8 cellular contexts compared by ENCODE assay signal in genomic region chr12:123712780-123713319, GRCh38. TPM values are rescaled to one million over a fixed set of nuclear protein-coding genes. Genes with fewer than 3 reads are reported as not detected.
DNase-seq lines count a peak whose midpoint lies in the region; FAIRE-seq and TF ChIP-seq lines count a peak whose summit lies in the region.

No MANE protein-coding gene starts in this region.

- no peak for DNase-seq in CD8-positive, alpha-beta memory T cell
- no peak for DNase-seq in MM.1S
- no peak for DNase-seq in bronchial epithelial cell (ENCODE audit: low read depth)
- DNase-seq in NCI-H524 treated with DMSO at 0.1 percent for 48 hours (lab: John Stamatoyannopoulos, UW), result no peak
- no peak for DNase-seq in NCI-H187 (lab: John Stamatoyannopoulos, UW)
- DNase-seq in GM13976 (ENCODE audit: low spot score), result no peak
- no peak for DNase-seq in ACHN

- H3K4me2 ChIP-seq in MM.1S (ENCODE audit: low read depth, low read length), result peak overlapping the region; percentile 68

- peaks cover 8% of the 10 kb centered on the region; the same call in 1 of the 2 replicates for H3F3A ChIP-seq in MM.1S (ENCODE audit: insufficient read depth, low read length)

- POLR2A ChIA-PET in CD8-positive, alpha-beta memory T cell (lab: Charles Lee), result interaction anchor here (1.2 to 1.8 kb wide), 3 partner anchors 12 to 348 kb away, joined by 3 to 6 read pairs (median 4); partner anchors contain the start of gene DDX55

- H3K4me3 ChIP-seq in CD8-positive, alpha-beta memory T cell (ENCODE audit: low read length), result peak overlapping the region; percentile 87
- H3K4me3 ChIP-seq in MM.1S (ENCODE audit: low read length) (peak overlapping the region; percentile 74), bronchial epithelial cell (ENCODE audit: low read depth, low read length) (peak overlapping the region; percentile 95), mucosa of rectum (ENCODE audit: low read length in 2 of 2) (peak overlapping the region; percentile 69 to 94)

- H3K4me1 ChIP-seq in CD8-positive, alpha-beta memory T cell (ENCODE audit: insufficient read depth, low read length), result peaks cover 36% of the 10 kb centered on the region
- H3K4me1 ChIP-seq in MM.1S (ENCODE audit: low read length) (peaks cover 14% of the 10 kb centered on the region), mucosa of rectum (ENCODE audit: control insufficient read depth in 2 of 2, insufficient read depth in 2 of 2, low read length in 2 of 2) (peaks cover 12 to 20% of the 10 kb centered on the region in 2 donors)

- peaks cover 35 to 46% (median 35%) of the 10 kb centered on the region in 3 donors for H3K4me1 Mint-ChIP-seq in CD8-positive, alpha-beta memory T cell

- H3K36me3 ChIP-seq in CD8-positive, alpha-beta memory T cell (ENCODE audit: insufficient read depth, low read length), result no peaks in the 10 kb centered on the region
- H3K36me3 ChIP-seq in MM.1S (replicated peaks; ENCODE audit: insufficient read depth, low read length), result no peaks in the 10 kb centered on the region
- H3K36me3 ChIP-seq in bronchial epithelial cell (ENCODE audit: control insufficient read depth, insufficient read depth, low read length), result no peaks in the 10 kb centered on the region
- H3K36me3 ChIP-seq in mucosa of rectum (ENCODE audit: control insufficient read depth in 2 of 2, insufficient read depth in 2 of 2, low read length in 2 of 2), result peaks cover 0 to 3% of the 10 kb centered on the region in 2 donors

- in situ Hi-C loops in GM13976 (cut with MboI; ENCODE audit: low sequenced_read_pairs, unreplicated experiment), result no loop called here
- in situ Hi-C loops in ACHN (cut with HindIII; ENCODE audit: low pct_ligation_motif_present, low pct_unique_long_range_greater_than_20kb, low sequenced_read_pairs), result no loop called here

- peaks cover 0 to 12% (median 0%) of the 10 kb centered on the region in 3 donors for H3K36me3 Mint-ChIP-seq in CD8-positive, alpha-beta memory T cell

- CTCF ChIA-PET in CD8-positive, alpha-beta memory T cell (lab: Charles Lee), result interaction anchor here (1.2 kb wide), 1 partner anchor 44 kb away, joined by 3 read pairs; no protein-coding TSS in a partner anchor

- H3K27ac Mint-ChIP-seq in CD8-positive, alpha-beta memory T cell, result peak overlapping the region; percentile 62 to 96 (median 86)

- no peaks in the 10 kb centered on the region for H3K9me2 ChIP-seq in MM.1S (replicated peaks; ENCODE audit: insufficient read depth, low read length)

- peak overlapping the region; percentile 82 to 96 (median 89) for H3K4me3 Mint-ChIP-seq in CD8-positive, alpha-beta memory T cell

- TF ChIP-seq CTCF in MM.1S (IDR thresholded peaks at IDR 0.05; ENCODE audit: low read length) (no peak), bronchial epithelial cell (IDR thresholded peaks at IDR 0.05; ENCODE audit: insufficient read depth, low read length, severe bottlenecking) (no peak), GM13976 (IDR thresholded peaks at IDR 0.05; ENCODE audit: borderline replicate concordance, control extremely low read depth, extremely low read depth, insufficient read depth, missing control alignments) (no peak)

- H3K9ac ChIP-seq in MM.1S (ENCODE audit: low read length), result peak overlapping the region; percentile 68
- H3K9ac ChIP-seq in mucosa of rectum (ENCODE audit: low read depth in 1 of 2, low read length in 2 of 2), result peak overlapping the region; percentile 72 to 87

- no peaks in the 10 kb centered on the region for H4K20me1 ChIP-seq in MM.1S (ENCODE audit: insufficient read depth, low read length)

- H3K9me3 Mint-ChIP-seq in CD8-positive, alpha-beta memory T cell, result no peaks in the 10 kb centered on the region

- H3K9me3 ChIP-seq in CD8-positive, alpha-beta memory T cell (ENCODE audit: low read length), result no peaks in the 10 kb centered on the region
- H3K9me3 ChIP-seq in MM.1S (replicated peaks; ENCODE audit: insufficient read depth, low read length) (no peaks in the 10 kb centered on the region), mucosa of rectum (ENCODE audit: control insufficient read depth in 2 of 2, low read length in 2 of 2) (no peaks in the 10 kb centered on the region)

- H2AFZ ChIP-seq in MM.1S (ENCODE audit: low read length), result peak overlapping the region; percentile 61

- peaks cover 5% of the 10 kb centered on the region; the same call in 1 of the 2 replicates for H3K79me2 ChIP-seq in MM.1S (ENCODE audit: low read length)

- FAIRE-seq in bronchial epithelial cell (lab: Jason Lieb, UNC), result no peak

- no peaks in the 10 kb centered on the region for H3K27me3 ChIP-seq in CD8-positive, alpha-beta memory T cell (ENCODE audit: insufficient read depth, low read length, poor library complexity, severe bottlenecking)
- H3K27me3 ChIP-seq in MM.1S (replicated peaks; ENCODE audit: insufficient read depth, low read length) (no peaks in the 10 kb centered on the region), bronchial epithelial cell (ENCODE audit: control insufficient read depth, insufficient read depth, low read length) (no peaks in the 10 kb centered on the region), mucosa of rectum (ENCODE audit: control insufficient read depth in 2 of 2, insufficient read depth in 2 of 2, low read length in 2 of 2) (no peaks in the 10 kb centered on the region)

- peak overlapping the region; percentile 75 for H3K27ac ChIP-seq in CD8-positive, alpha-beta memory T cell (ENCODE audit: low read depth, low read length)
- H3K27ac ChIP-seq in MM.1S (ENCODE audit: low read length), result no peak overlapping the region
- peak overlapping the region; percentile 63 to 80 for H3K27ac ChIP-seq in mucosa of rectum (ENCODE audit: low read depth in 2 of 2, low read length in 2 of 2)

- no peaks in the 10 kb centered on the region for H3K27me3 Mint-ChIP-seq in CD8-positive, alpha-beta memory T cell

RNA-seq across cellular contexts. Expression of gene ATP6V0A2, which starts 0.7 kb away (rescaled TPM):
- 100 to 1,000 TPM; 109 to 113 TPM for total RNA-seq in CD8-positive, alpha-beta memory T cell
- polyA plus RNA-seq in CD8-positive, alpha-beta memory T cell, result 27.1 TPM
- total RNA-seq in bronchial epithelial cell, result 18.2 TPM in 2 replicates

RNA-seq across cellular contexts. Expression of gene TCTN2, which starts 41.9 kb away (rescaled TPM):
- 1 to 10 TPM; 5.5 to 5.7 TPM for total RNA-seq in CD8-positive, alpha-beta memory T cell
- 1.5 TPM for polyA plus RNA-seq in CD8-positive, alpha-beta memory T cell
- total RNA-seq in bronchial epithelial cell, result 3.9 and 5.4 TPM in 2 replicates

RNA-seq across cellular contexts. Expression of gene DNAH10, which starts 49.3 kb away (rescaled TPM):
- total RNA-seq in CD8-positive, alpha-beta memory T cell, result under 1 TPM; 0.09 to 0.13 TPM
- polyA plus RNA-seq in CD8-positive, alpha-beta memory T cell, result not detected
- under 0.01 and 0.13 TPM in 2 replicates for total RNA-seq in bronchial epithelial cell
